10 cellular contexts compared by ENCODE assay signal in genomic region chr11:123187670-123188507, GRCh38. TPM values are rescaled to one million over a fixed set of nuclear protein-coding genes. Genes with fewer than 3 reads are reported as not detected.
DNase-seq lines count a peak whose midpoint lies in the region; ATAC-seq and TF ChIP-seq lines count a peak whose summit lies in the region.
"Had no signal": no experiment of that assay in that cellular context is flagged by ENCODE, and none has a peak within 500 bp of the region (broad histone marks: within the 10 kb centered on the region; RNA-seq: fewer than 3 reads in every experiment).

No MANE protein-coding gene starts in this region.

- no peak overlapping the region for H3K9ac ChIP-seq in endodermal cell (ENCODE audit: extremely low read depth, low read length, poor library complexity, severe bottlenecking)

- H3K36me3 ChIP-seq in endodermal cell (ENCODE audit: control insufficient read depth, insufficient read depth, low read length) (peaks cover 82% of the 10 kb centered on the region), adrenal gland (replicated peaks in 1 of 2) (no peaks in the 10 kb centered on the region)

- no peaks in the 10 kb centered on the region for H3K9me3 Mint-ChIP-seq in endodermal cell
- H3K9me3 Mint-ChIP-seq in activated CD8-positive, alpha-beta memory T cell treated with anti-CD3 and anti-CD28 coated beads, Interleukin-2, amount 10 ng/mL, durations not matched to agents 7 days and 5 days (ENCODE audit: low read depth): no peaks in the 10 kb centered on the region
- H3K9me3 Mint-ChIP-seq: activated CD8-positive, alpha-beta T cell treated with anti-CD3 and anti-CD28 coated beads for 36 hours had no signal

- peaks cover 65% of the 10 kb centered on the region for H3K36me3 Mint-ChIP-seq in endodermal cell (ENCODE audit: low read depth)
- H3K36me3 Mint-ChIP-seq in activated CD8-positive, alpha-beta memory T cell treated with anti-CD3 and anti-CD28 coated beads, Interleukin-2, amount 10 ng/mL, durations not matched to agents 7 days and 5 days: no peaks in the 10 kb centered on the region

- no peaks in the 10 kb centered on the region for H3K9me3 ChIP-seq in AG04450 (ENCODE audit: control insufficient read depth, insufficient read depth, low read length)
- H3K9me3 ChIP-seq in endodermal cell (ENCODE audit: control insufficient read depth, low read length): peaks cover 7% of the 10 kb centered on the region
- no peaks in the 10 kb centered on the region for H3K9me3 ChIP-seq in adrenal gland (replicated peaks in 1 of 3)

- H3K27ac ChIP-seq in AG04450 (ENCODE audit: low read depth, low read length) (peak overlapping the region; percentile 96), endodermal cell (ENCODE audit: low read depth, low read length) (peak overlapping the region; percentile 89), adrenal gland (peak overlapping the region in 1 of 5 donors; percentile 45)
- H3K27ac ChIP-seq: C4-2B had no signal

- H3K4me3 ChIP-seq in AG04450 (ENCODE audit: low read depth, low read length): peak overlapping the region; percentile 50
- no peak overlapping the region for H3K4me3 ChIP-seq in endodermal cell (ENCODE audit: low read length)
- no peak overlapping the region for H3K4me3 ChIP-seq in adrenal gland

- no peak for ATAC-seq in left lobe of liver
- ATAC-seq in activated CD8-positive, alpha-beta memory T cell treated with anti-CD3 and anti-CD28 coated beads, Interleukin-2, amount 10 ng/mL, durations not matched to agents 7 days and 5 days: no peak
- ATAC-seq: activated CD8-positive, alpha-beta T cell treated with anti-CD3 and anti-CD28 coated beads for 36 hours had no signal

- DNase-seq in AG04450 (ENCODE audit: low read depth, low spot score): no peak
- peak; percentile 61 for DNase-seq in NCI-H446 treated with DMSO at 0.1 percent for 48 hours (lab: John Stamatoyannopoulos, UW)
- DNase-seq in endodermal cell: no peak
- peak; percentile 23 for DNase-seq in myocyte (ENCODE audit: low read depth)
- no peak for DNase-seq in left lobe of liver (ENCODE audit: low spot score)
- DNase-seq in activated CD8-positive, alpha-beta memory T cell treated with anti-CD3 and anti-CD28 coated beads, Interleukin-2, amount 10 ng/mL, durations not matched to agents 7 days and 5 days: no peak
- no peak for DNase-seq in adrenal gland
- DNase-seq in activated CD4-positive, CD25-positive, alpha-beta regulatory T cell treated with anti-CD3 and anti-CD28 coated beads, Interleukin-2, amount 50 U/mL, for 72 hours: no peak
- DNase-seq: activated CD8-positive, alpha-beta T cell treated with anti-CD3 and anti-CD28 coated beads for 36 hours had no signal

- POLR2A ChIA-PET in AG04450 (lab: Yijun Ruan, JAX): interaction anchor here (0.7 to 2.6 kb wide), 9 partner anchors 12 to 126 kb away, joined by 3 to 28 read pairs (median 6); partner anchors contain the start of gene HSPA8

- peaks cover 29% of the 10 kb centered on the region for H3K4me1 ChIP-seq in endodermal cell (ENCODE audit: control insufficient read depth, insufficient read depth, low read length)
- H3K4me1 ChIP-seq in adrenal gland (replicated peaks in 1 of 2): no peaks in the 10 kb centered on the region

- 47 to 65% methylated on average over 15 to 17 of the region's 17 CpGs for WGBS in endodermal cell (ENCODE audit: insufficient coverage in 1 of 2, insufficient read length in 1 of 2), 2 experiments
- WGBS in adrenal gland, 4 donors: 37 to 51% (median 44%) methylated on average over 15 to 17 of the region's 17 CpGs

- H3K27me3 ChIP-seq in AG04450 (ENCODE audit: control insufficient read depth, insufficient read depth, low read length): no peaks in the 10 kb centered on the region
- H3K27me3 ChIP-seq in endodermal cell (ENCODE audit: control insufficient read depth, insufficient read depth, low read length, poor library complexity, severe bottlenecking): no peaks in the 10 kb centered on the region
- H3K27me3 ChIP-seq in adrenal gland: no peaks in the 10 kb centered on the region

- CTCF ChIA-PET in AG04450 (lab: Charles Lee): interaction anchor here (0.5 to 3.5 kb wide), 3 partner anchors 59 to 76 kb away, joined by 4 to 24 read pairs (median 14); no protein-coding TSS in a partner anchor
- CTCF ChIA-PET in activated CD8-positive, alpha-beta memory T cell treated with anti-CD3 and anti-CD28 coated beads, Interleukin-2, amount 10 ng/mL, durations not matched to agents 7 days and 5 days (lab: Charles Lee): interaction anchor here (0.9 to 2.1 kb wide), 6 partner anchors 32 to 135 kb away, joined by 3 to 9 read pairs (median 3); no protein-coding TSS in a partner anchor

- no peak for TF ChIP-seq POLR2A in adrenal gland (IDR thresholded peaks at IDR 0.05)

- intact Hi-C loops in adrenal gland (cut with DNase I): no loop called here

- no peak for TF ChIP-seq CTCF in AG04450 (IDR thresholded peaks at IDR 0.05; ENCODE audit: low read depth, low read length)
- TF ChIP-seq CTCF in endodermal cell (conservative IDR thresholded peaks at IDR 0.05): no peak
- TF ChIP-seq CTCF in adrenal gland (IDR thresholded peaks at IDR 0.05): no peak

- H3K4me3 Mint-ChIP-seq in endodermal cell: no peak overlapping the region
- H3K4me3 Mint-ChIP-seq in activated CD8-positive, alpha-beta memory T cell treated with anti-CD3 and anti-CD28 coated beads, Interleukin-2, amount 10 ng/mL, durations not matched to agents 7 days and 5 days: no peak overlapping the region
- H3K4me3 Mint-ChIP-seq: activated CD8-positive, alpha-beta T cell treated with anti-CD3 and anti-CD28 coated beads for 36 hours had no signal

- peaks cover 59% of the 10 kb centered on the region for H3K4me1 Mint-ChIP-seq in endodermal cell
- peaks cover 20% of the 10 kb centered on the region for H3K4me1 Mint-ChIP-seq in activated CD8-positive, alpha-beta memory T cell treated with anti-CD3 and anti-CD28 coated beads, Interleukin-2, amount 10 ng/mL, durations not matched to agents 7 days and 5 days

- H3K27ac Mint-ChIP-seq in endodermal cell: peak overlapping the region; percentile 71
- no peak overlapping the region for H3K27ac Mint-ChIP-seq in activated CD8-positive, alpha-beta memory T cell treated with anti-CD3 and anti-CD28 coated beads, Interleukin-2, amount 10 ng/mL, durations not matched to agents 7 days and 5 days
- H3K27ac Mint-ChIP-seq: activated CD8-positive, alpha-beta T cell treated with anti-CD3 and anti-CD28 coated beads for 36 hours had no signal

- H3K27me3 Mint-ChIP-seq in endodermal cell (ENCODE audit: insufficient read depth): no peaks in the 10 kb centered on the region
- H3K27me3 Mint-ChIP-seq in activated CD8-positive, alpha-beta memory T cell treated with anti-CD3 and anti-CD28 coated beads, Interleukin-2, amount 10 ng/mL, durations not matched to agents 7 days and 5 days: peaks cover 78% of the 10 kb centered on the region

RNA-seq across cellular contexts. Expression of gene CLMP, which starts 7.2 kb away (rescaled TPM):
- polyA plus RNA-seq in AG04450 (2011; rRNA removed) (251 and 288 TPM in 2 replicates), adrenal gland (10 to 100 TPM in 1 of 3 donors, 1 to 10 TPM in 2; 5.1 to 36.6 (median 5.3) TPM)
- polyA minus RNA-seq in AG04450 (2011; rRNA and poly(A)+ RNA removed): 500 and 661 TPM in 2 replicates
- total RNA-seq in endodermal cell (10 to 100 TPM; 86.5 to 94.4 TPM), myocyte (17.2 and 32.0 TPM in 2 replicates), left lobe of liver (0.45 TPM), adrenal gland (10 to 100 TPM; 10.4 to 26.3 (median 21.2) TPM)
- polyA plus RNA-seq in endodermal cell (2013, experiment 1 of 2): 18.3 TPM
- 23.9 TPM for polyA plus RNA-seq in endodermal cell (2013, experiment 2 of 2)
- 16.6 TPM for polyA plus RNA-seq in myocyte (2012)
- total RNA-seq in activated CD8-positive, alpha-beta memory T cell treated with anti-CD3 and anti-CD28 coated beads, Interleukin-2, amount 10 ng/mL, durations not matched to agents 7 days and 5 days: under 1 TPM in 1 of 2 experiments, not detected in 1; 0.58 TPM

Comparison
In these comparisons a context has a peak if more than half of its experiments do, and no peak if none do; other contexts are left out.
1. DNase-seq: peak in NCI-H446 treated with DMSO at 0.1 percent for 48 hours (single experiment) and myocyte (single experiment); none in AG04450 (single experiment), endodermal cell (single experiment), left lobe of liver (single experiment), activated CD8-positive, alpha-beta memory T cell treated with anti-CD3 and anti-CD28 coated beads, Interleukin-2, amount 10 ng/mL, durations not matched to agents 7 days and 5 days (single experiment), adrenal gland (0 of 7) and activated CD4-positive, CD25-positive, alpha-beta regulatory T cell treated with anti-CD3 and anti-CD28 coated beads, Interleukin-2, amount 50 U/mL, for 72 hours (single experiment).